2 cellular contexts compared by ENCODE assay signal in the genomic region with DNA sequence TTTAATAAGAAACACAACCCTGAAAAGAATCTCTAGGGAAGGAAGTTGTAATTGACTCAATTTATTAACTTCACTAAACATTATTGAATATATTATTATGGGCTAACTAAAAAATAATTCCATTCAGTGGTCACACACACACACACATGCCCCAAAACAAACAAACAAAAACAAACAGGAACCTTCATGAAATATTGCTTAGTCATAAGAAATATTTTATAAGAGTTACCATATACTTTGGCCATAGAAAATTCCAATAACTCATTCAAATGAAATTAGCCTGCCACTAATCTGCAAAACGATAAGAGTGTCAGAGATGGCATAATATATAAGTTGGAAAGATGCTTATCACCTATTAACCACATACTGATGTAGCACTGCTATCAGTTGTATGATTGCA.
TF ChIP-seq lines count a peak whose summit lies in the region.

No MANE protein-coding gene starts in this region.

TF ChIP-seq in A549, 52 proteins besides CTCF, POLR2A, EP300 and RAD21:
- peak; percentile 48 for TF ChIP-seq MAFK (IDR thresholded peaks at IDR 0.05; ENCODE audit: partially characterized antibody)
- TF ChIP-seq, protein P1, sequence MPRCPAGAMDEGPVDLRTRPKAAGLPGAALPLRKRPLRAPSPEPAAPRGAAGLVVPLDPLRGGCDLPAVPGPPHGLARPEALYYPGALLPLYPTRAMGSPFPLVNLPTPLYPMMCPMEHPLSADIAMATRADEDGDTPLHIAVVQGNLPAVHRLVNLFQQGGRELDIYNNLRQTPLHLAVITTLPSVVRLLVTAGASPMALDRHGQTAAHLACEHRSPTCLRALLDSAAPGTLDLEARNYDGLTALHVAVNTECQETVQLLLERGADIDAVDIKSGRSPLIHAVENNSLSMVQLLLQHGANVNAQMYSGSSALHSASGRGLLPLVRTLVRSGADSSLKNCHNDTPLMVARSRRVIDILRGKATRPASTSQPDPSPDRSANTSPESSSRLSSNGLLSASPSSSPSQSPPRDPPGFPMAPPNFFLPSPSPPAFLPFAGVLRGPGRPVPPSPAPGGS (IDR thresholded peaks at IDR 0.05), result no peak
TF ChIP-seq in A549: peak in this region for 1.

TF ChIP-seq in K562, 482 proteins besides CTCF, POLR2A, EP300 and RAD21:
- TF ChIP-seq HNRNPUL1 (IDR thresholded peaks at IDR 0.05; ENCODE audit: low read length) (no peak), TRIM24 (IDR thresholded peaks at IDR 0.05) (no peak), LCOR (CRISPR knock-in tag; IDR thresholded peaks at IDR 0.05) (no peak), ZNF253 (CRISPR knock-in tag; conservative IDR thresholded peaks at IDR 0.05) (no peak), MAFG (tag; conservative IDR thresholded peaks at IDR 0.05) (peak; percentile 38; the same call in 1 of the 2 replicates), TSC22D4 (tag; IDR thresholded peaks at IDR 0.05) (no peak), L3MBTL2 (IDR thresholded peaks at IDR 0.05) (no peak), ASH1L (IDR thresholded peaks at IDR 0.05; ENCODE audit: borderline replicate concordance, low read depth, partially characterized antibody) (no peak), SOX6 (IDR thresholded peaks at IDR 0.05) (no peak), ATF1 (CRISPR knock-in tag; IDR thresholded peaks at IDR 0.05) (no peak), ATF1 (tag; IDR thresholded peaks at IDR 0.05) (no peak), RBM17 (IDR thresholded peaks at IDR 0.05; ENCODE audit: borderline replicate concordance, low read depth, low read length) (no peak), ZNF12 (CRISPR knock-in tag; IDR thresholded peaks at IDR 0.05) (no peak), ELF2 (CRISPR knock-in tag; IDR thresholded peaks at IDR 0.05) (no peak), U2AF1 (optimal IDR thresholded peaks at IDR 0.05; ENCODE audit: low read depth, low read length) (no peak), ZNF316 (IDR thresholded peaks at IDR 0.05) (peak; percentile 73), CREBBP (IDR thresholded peaks at IDR 0.05; ENCODE audit: low read depth, low read length) (no peak), LARP7 (IDR thresholded peaks at IDR 0.05) (no peak), EGR1 (conservative IDR thresholded peaks at IDR 0.05) (no peak), RFX1 (IDR thresholded peaks at IDR 0.05) (no peak), RNF2 (IDR thresholded peaks at IDR 0.05) (no peak), TBP (optimal IDR thresholded peaks at IDR 0.05; ENCODE audit: low read depth, low read length) (no peak), MEIS2 (IDR thresholded peaks at IDR 0.05; ENCODE audit: partially characterized antibody) (peak; percentile 31), CBX5 (IDR thresholded peaks at IDR 0.05; ENCODE audit: borderline replicate concordance, low read depth) (no peak), C11orf30 (IDR thresholded peaks at IDR 0.05; ENCODE audit: low read depth) (peak; percentile 64; the same call in 1 of the 2 replicates)
- TF ChIP-seq, protein P2, sequence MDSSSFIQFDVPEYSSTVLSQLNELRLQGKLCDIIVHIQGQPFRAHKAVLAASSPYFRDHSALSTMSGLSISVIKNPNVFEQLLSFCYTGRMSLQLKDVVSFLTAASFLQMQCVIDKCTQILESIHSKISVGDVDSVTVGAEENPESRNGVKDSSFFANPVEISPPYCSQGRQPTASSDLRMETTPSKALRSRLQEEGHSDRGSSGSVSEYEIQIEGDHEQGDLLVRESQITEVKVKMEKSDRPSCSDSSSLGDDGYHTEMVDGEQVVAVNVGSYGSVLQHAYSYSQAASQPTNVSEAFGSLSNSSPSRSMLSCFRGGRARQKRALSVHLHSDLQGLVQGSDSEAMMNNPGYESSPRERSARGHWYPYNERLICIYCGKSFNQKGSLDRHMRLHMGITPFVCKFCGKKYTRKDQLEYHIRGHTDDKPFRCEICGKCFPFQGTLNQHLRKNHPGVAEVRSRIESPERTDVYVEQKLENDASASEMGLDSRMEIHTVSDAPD (CRISPR knock-in tag; IDR thresholded peaks at IDR 0.05), result no peak
- TF ChIP-seq, protein P3, sequence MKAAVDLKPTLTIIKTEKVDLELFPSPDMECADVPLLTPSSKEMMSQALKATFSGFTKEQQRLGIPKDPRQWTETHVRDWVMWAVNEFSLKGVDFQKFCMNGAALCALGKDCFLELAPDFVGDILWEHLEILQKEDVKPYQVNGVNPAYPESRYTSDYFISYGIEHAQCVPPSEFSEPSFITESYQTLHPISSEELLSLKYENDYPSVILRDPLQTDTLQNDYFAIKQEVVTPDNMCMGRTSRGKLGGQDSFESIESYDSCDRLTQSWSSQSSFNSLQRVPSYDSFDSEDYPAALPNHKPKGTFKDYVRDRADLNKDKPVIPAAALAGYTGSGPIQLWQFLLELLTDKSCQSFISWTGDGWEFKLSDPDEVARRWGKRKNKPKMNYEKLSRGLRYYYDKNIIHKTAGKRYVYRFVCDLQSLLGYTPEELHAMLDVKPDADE (conservative IDR thresholded peaks at IDR 0.05; ENCODE audit: control insufficient read depth, low read depth, low read length), result no peak
- TF ChIP-seq, protein P4, sequence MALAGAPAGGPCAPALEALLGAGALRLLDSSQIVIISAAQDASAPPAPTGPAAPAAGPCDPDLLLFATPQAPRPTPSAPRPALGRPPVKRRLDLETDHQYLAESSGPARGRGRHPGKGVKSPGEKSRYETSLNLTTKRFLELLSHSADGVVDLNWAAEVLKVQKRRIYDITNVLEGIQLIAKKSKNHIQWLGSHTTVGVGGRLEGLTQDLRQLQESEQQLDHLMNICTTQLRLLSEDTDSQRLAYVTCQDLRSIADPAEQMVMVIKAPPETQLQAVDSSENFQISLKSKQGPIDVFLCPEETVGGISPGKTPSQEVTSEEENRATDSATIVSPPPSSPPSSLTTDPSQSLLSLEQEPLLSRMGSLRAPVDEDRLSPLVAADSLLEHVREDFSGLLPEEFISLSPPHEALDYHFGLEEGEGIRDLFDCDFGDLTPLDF (CRISPR knock-in tag; IDR thresholded peaks at IDR 0.05), result no peak
- TF ChIP-seq, protein P5, sequence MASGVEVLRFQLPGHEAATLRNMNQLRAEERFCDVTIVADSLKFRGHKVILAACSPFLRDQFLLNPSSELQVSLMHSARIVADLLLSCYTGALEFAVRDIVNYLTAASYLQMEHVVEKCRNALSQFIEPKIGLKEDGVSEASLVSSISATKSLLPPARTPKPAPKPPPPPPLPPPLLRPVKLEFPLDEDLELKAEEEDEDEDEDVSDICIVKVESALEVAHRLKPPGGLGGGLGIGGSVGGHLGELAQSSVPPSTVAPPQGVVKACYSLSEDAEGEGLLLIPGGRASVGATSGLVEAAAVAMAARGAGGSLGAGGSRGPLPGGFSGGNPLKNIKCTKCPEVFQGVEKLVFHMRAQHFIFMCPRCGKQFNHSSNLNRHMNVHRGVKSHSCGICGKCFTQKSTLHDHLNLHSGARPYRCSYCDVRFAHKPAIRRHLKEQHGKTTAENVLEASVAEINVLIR (CRISPR knock-in tag; IDR thresholded peaks at IDR 0.05), result no peak
- TF ChIP-seq, protein P6, sequence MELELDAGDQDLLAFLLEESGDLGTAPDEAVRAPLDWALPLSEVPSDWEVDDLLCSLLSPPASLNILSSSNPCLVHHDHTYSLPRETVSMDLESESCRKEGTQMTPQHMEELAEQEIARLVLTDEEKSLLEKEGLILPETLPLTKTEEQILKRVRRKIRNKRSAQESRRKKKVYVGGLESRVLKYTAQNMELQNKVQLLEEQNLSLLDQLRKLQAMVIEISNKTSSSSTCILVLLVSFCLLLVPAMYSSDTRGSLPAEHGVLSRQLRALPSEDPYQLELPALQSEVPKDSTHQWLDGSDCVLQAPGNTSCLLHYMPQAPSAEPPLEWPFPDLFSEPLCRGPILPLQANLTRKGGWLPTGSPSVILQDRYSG (tag; conservative IDR thresholded peaks at IDR 0.05; ENCODE audit: low read depth), result no peak
- TF ChIP-seq, protein P7, sequence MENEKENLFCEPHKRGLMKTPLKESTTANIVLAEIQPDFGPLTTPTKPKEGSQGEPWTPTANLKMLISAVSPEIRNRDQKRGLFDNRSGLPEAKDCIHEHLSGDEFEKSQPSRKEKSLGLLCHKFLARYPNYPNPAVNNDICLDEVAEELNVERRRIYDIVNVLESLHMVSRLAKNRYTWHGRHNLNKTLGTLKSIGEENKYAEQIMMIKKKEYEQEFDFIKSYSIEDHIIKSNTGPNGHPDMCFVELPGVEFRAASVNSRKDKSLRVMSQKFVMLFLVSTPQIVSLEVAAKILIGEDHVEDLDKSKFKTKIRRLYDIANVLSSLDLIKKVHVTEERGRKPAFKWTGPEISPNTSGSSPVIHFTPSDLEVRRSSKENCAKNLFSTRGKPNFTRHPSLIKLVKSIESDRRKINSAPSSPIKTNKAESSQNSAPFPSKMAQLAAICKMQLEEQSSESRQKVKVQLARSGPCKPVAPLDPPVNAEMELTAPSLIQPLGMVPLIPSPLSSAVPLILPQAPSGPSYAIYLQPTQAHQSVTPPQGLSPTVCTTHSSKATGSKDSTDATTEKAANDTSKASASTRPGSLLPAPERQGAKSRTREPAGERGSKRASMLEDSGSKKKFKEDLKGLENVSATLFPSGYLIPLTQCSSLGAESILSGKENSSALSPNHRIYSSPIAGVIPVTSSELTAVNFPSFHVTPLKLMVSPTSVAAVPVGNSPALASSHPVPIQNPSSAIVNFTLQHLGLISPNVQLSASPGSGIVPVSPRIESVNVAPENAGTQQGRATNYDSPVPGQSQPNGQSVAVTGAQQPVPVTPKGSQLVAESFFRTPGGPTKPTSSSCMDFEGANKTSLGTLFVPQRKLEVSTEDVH (IDR thresholded peaks at IDR 0.05; ENCODE audit: low read depth, partially characterized antibody), result no peak
- TF ChIP-seq, protein P8, sequence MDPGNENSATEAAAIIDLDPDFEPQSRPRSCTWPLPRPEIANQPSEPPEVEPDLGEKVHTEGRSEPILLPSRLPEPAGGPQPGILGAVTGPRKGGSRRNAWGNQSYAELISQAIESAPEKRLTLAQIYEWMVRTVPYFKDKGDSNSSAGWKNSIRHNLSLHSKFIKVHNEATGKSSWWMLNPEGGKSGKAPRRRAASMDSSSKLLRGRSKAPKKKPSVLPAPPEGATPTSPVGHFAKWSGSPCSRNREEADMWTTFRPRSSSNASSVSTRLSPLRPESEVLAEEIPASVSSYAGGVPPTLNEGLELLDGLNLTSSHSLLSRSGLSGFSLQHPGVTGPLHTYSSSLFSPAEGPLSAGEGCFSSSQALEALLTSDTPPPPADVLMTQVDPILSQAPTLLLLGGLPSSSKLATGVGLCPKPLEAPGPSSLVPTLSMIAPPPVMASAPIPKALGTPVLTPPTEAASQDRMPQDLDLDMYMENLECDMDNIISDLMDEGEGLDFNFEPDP (CRISPR knock-in tag; IDR thresholded peaks at IDR 0.05), result no peak
